In the genomic region with DNA sequence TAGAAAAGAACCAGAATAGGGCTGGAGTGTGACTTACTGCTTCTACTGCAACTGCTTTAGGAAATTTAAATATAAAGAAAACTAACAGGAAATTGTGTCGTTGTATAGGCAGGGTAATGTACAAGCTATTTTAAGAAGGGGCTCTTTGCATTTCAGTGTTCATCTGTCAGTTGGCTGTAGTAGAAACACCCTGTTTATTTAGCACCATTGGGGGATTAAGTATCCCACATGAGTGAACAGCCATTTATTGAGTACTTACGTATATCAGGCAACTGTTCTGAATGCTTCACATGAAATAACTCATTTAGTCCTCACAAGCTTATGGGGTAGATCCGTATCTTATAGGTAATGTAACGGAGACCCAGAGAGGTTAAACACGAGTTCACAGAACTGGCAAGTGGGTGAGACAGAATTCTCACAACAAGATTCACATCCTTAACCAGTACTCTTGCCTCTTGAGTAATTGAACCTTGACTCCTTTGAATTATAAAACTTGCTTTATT, we compare ENCODE assay signal across 9 cellular contexts. TPM values are rescaled to one million over a fixed set of nuclear protein-coding genes. Genes with fewer than 3 reads are reported as not detected.
DNase-seq lines count a peak whose midpoint lies in the region; ATAC-seq and TF ChIP-seq lines count a peak whose summit lies in the region.
"Had no signal": no experiment of that assay in that cellular context is flagged by ENCODE, and none has a peak within 500 bp of the region (broad histone marks: within the 10 kb centered on the region; RNA-seq: fewer than 3 reads in every experiment).

No MANE protein-coding gene starts in this region.

- H3K9me3 Mint-ChIP-seq in activated CD8-positive, alpha-beta T cell treated with anti-CD3 and anti-CD28 coated beads for 36 hours = no peaks in the 10 kb centered on the region

- peaks cover 19% of the 10 kb centered on the region for H3K4me1 ChIP-seq in cardiac muscle cell (ENCODE audit: low read depth)
- H3K4me1 ChIP-seq in right atrium auricular region = peaks cover 0 to 16% of the 10 kb centered on the region in 2 donors

- peak overlapping the region; percentile 1 for H3K4me3 ChIP-seq in cardiac muscle cell
- H3K4me3 ChIP-seq in right atrium auricular region = no peak overlapping the region

- peak overlapping the region; percentile 96 for H3K27ac Mint-ChIP-seq in activated CD8-positive, alpha-beta T cell treated with anti-CD3 and anti-CD28 coated beads for 36 hours

- CTCF ChIA-PET in activated CD8-positive, alpha-beta T cell treated with anti-CD3 and anti-CD28 coated beads for 36 hours (lab: Charles Lee) = interaction anchor here (1.1 to 3.8 kb wide), 5 partner anchors 9 to 118 kb away, joined by 5 to 20 read pairs (median 5); a partner anchor contains a TSS

- TF ChIP-seq CTCF in cardiac muscle cell (IDR thresholded peaks at IDR 0.05; ENCODE audit: low read depth, low read length) = no peak
- TF ChIP-seq CTCF in right atrium auricular region (IDR thresholded peaks at IDR 0.05) = no peak
- no peak for TF ChIP-seq CTCF in activated CD8-positive, alpha-beta T cell treated with anti-CD3 and anti-CD28 coated beads for 36 hours (IDR thresholded peaks at IDR 0.05)

- peak; percentile 43 for ATAC-seq in HG02970 (IDR thresholded peaks at IDR 0.05; ENCODE audit: low FRiP score, unreplicated experiment)
- peak; percentile 79 for ATAC-seq in activated CD8-positive, alpha-beta T cell treated with anti-CD3 and anti-CD28 coated beads for 36 hours

- DNase-seq in cardiac muscle cell (ENCODE audit: low read depth in 1 of 2, low spot score in 1 of 2) = peak in 1 of 2 donors; percentile 20
- DNase-seq in right atrium auricular region (ENCODE audit: low spot score) = no peak
- DNase-seq in activated CD8-positive, alpha-beta T cell treated with anti-CD3 and anti-CD28 coated beads for 36 hours = peak; percentile 43
- DNase-seq in OCI-M1 (lab: John Stamatoyannopoulos, UW) = no peak
- no peak for DNase-seq in epidermal melanocyte (ENCODE audit: insufficient read length, low spot score)
- DNase-seq in COR-L47 (lab: John Stamatoyannopoulos, UW) = no peak
- no peak for DNase-seq in HuH-7 (ENCODE audit: low spot score)

- POLR2A ChIA-PET in activated CD8-positive, alpha-beta T cell treated with anti-CD3 and anti-CD28 coated beads for 36 hours (lab: Charles Lee) = interaction anchor here (0.7 to 4.2 kb wide), 5 partner anchors 11 to 139 kb away, joined by 4 to 39 read pairs (median 9); a partner anchor contains a TSS

- no peaks in the 10 kb centered on the region for H3K27me3 ChIP-seq in cardiac muscle cell
- no peaks in the 10 kb centered on the region for H3K27me3 ChIP-seq in right atrium auricular region

- H3K36me3 Mint-ChIP-seq in activated CD8-positive, alpha-beta T cell treated with anti-CD3 and anti-CD28 coated beads for 36 hours (ENCODE audit: low read depth) = peaks cover 16% of the 10 kb centered on the region

- H3K9me3 ChIP-seq in cardiac muscle cell (ENCODE audit: low read depth) = no peaks in the 10 kb centered on the region
- H3K9me3 ChIP-seq in right atrium auricular region = no peaks in the 10 kb centered on the region

- peaks cover 74% of the 10 kb centered on the region for H3K4me1 Mint-ChIP-seq in activated CD8-positive, alpha-beta T cell treated with anti-CD3 and anti-CD28 coated beads for 36 hours (ENCODE audit: low read depth)

- peak overlapping the region; percentile 60 for H3K4me3 Mint-ChIP-seq in activated CD8-positive, alpha-beta T cell treated with anti-CD3 and anti-CD28 coated beads for 36 hours

- H3K27me3 Mint-ChIP-seq in activated CD8-positive, alpha-beta T cell treated with anti-CD3 and anti-CD28 coated beads for 36 hours = no peaks in the 10 kb centered on the region

- H3K27ac ChIP-seq in cardiac muscle cell (peak overlapping the region; percentile 14), right atrium auricular region (no peak overlapping the region)
- H3K27ac ChIP-seq: epithelial cell of prostate had no signal

- intact Hi-C loops in activated CD8-positive, alpha-beta T cell treated with anti-CD3 and anti-CD28 coated beads for 36 hours (cut with micrococcal nuclease) = loop anchor here (2.0 kb wide), 1 partner anchor 26 kb away; no protein-coding TSS in a partner anchor

- H3K36me3 ChIP-seq in cardiac muscle cell (no peaks in the 10 kb centered on the region), right atrium auricular region (no peaks in the 10 kb centered on the region)

RNA-seq across cellular contexts. Expression of a gene that starts 23.9 kb away (rescaled TPM):
- total RNA-seq in cardiac muscle cell (25.9 and 33.9 TPM in 2 replicates), right atrium auricular region (10 to 100 TPM in 1 of 2 donors, 1 to 10 TPM in 1; 9.2 to 10.5 TPM)
- polyA plus RNA-seq in cardiac muscle cell = 27.3 and 35.2 TPM in 2 replicates
- 10 to 100 TPM; 44.4 to 46.6 TPM for total RNA-seq in activated CD8-positive, alpha-beta T cell treated with anti-CD3 and anti-CD28 coated beads for 36 hours
